In the genomic region with DNA sequence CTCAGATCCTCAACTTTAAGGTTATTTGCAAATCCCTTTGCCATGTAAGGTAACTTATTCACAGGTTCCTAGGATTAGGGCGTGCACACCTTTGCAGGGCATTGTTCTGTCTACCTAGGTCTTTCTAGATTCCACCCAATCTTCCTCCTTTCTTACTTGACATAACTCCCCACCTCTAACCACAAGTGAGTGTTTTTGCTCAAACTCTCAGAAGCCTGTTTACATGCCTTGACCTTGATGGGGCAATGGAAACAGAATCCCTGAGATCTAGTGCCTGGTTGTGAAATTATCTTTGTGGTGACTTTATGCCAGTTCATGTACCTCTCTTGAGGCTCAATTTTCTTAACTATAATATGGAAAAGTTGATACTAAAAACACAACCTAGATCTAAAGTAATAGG, we compare ENCODE assay signal across 22 cellular contexts.
DNase-seq lines count a peak whose midpoint lies in the region; ATAC-seq and TF ChIP-seq lines count a peak whose summit lies in the region.
"Had no signal": no experiment of that assay in that cellular context is flagged by ENCODE, and none has a peak within 500 bp of the region (broad histone marks: within the 10 kb centered on the region; RNA-seq: fewer than 3 reads in every experiment).

No MANE protein-coding gene starts in this region.

- 0 out of 2 replicates have a peak overlapping the region, but pooled peaks have one; percentile 43 for H3K9ac ChIP-seq in DND-41 (ENCODE audit: low read depth, low read length)
- H3K9ac ChIP-seq: BLaER1 treated with 17β-estradiol and CSF1 and Interleukin-3, amounts not matched to agents 10 nM and 100 nM; GM23248 had no signal

- DNase-seq in activated naive CD8-positive, alpha-beta T cell treated with anti-CD3 and anti-CD28 coated beads, Interleukin-2, amount 50 U/mL, for 24 hours = no peak
- no peak for DNase-seq in activated naive CD8-positive, alpha-beta T cell treated with anti-CD3 and anti-CD28 coated beads for 36 hours
- DNase-seq in DND-41 = no peak
- no peak for DNase-seq in naive thymus-derived CD8-positive, alpha-beta T cell
- DNase-seq in RPMI8226 = no peak
- DNase-seq: 8988T; ACHN; AML-193; BE2C; Calu3; CD4-positive, alpha-beta T cell; COR-L47; DMS53; DMS79 treated with DMSO at 0.1 percent for 48 hours; GM23248; HFFc6 had no signal

- H3K36me3 ChIP-seq in DND-41 (ENCODE audit: insufficient read depth, low read length) = no peaks in the 10 kb centered on the region
- H3K36me3 ChIP-seq in KOPT-K1 (ENCODE audit: insufficient read depth, low read length) = no peaks in the 10 kb centered on the region
- H3K36me3 ChIP-seq: BE2C; BLaER1 treated with 17β-estradiol and CSF1 and Interleukin-3, amounts not matched to agents 10 nM and 100 nM; HAP-1 had no signal

- H3K4me1 Mint-ChIP-seq in activated naive CD8-positive, alpha-beta T cell treated with anti-CD3 and anti-CD28 coated beads, Interleukin-2, amount 50 U/mL, for 24 hours = peaks cover 40% of the 10 kb centered on the region
- H3K4me1 Mint-ChIP-seq in activated naive CD8-positive, alpha-beta T cell treated with anti-CD3 and anti-CD28 coated beads for 36 hours = peaks cover 27% of the 10 kb centered on the region
- peaks cover 22 to 29% (median 26%) of the 10 kb centered on the region in 4 donors for H3K4me1 Mint-ChIP-seq in naive thymus-derived CD8-positive, alpha-beta T cell
- H3K4me1 Mint-ChIP-seq: CD14-positive monocyte had no signal

- H2AFZ ChIP-seq in DND-41 (ENCODE audit: low read depth, low read length) = no peak overlapping the region; the same call in 1 of the 2 replicates
- H2AFZ ChIP-seq: GM23248 had no signal

- H3K9me3 ChIP-seq in DND-41 (ENCODE audit: insufficient read depth, low read length, severe bottlenecking) (no peaks in the 10 kb centered on the region), KOPT-K1 (ENCODE audit: insufficient read depth, low read length, poor library complexity, severe bottlenecking) (peaks cover 9% of the 10 kb centered on the region)
- H3K9me3 ChIP-seq: A549; BE2C; BLaER1 treated with 17β-estradiol and CSF1 and Interleukin-3, amounts not matched to agents 10 nM and 100 nM; HAP-1 had no signal

- peak; percentile 12 for ATAC-seq in activated naive CD8-positive, alpha-beta T cell treated with anti-CD3 and anti-CD28 coated beads, Interleukin-2, amount 50 U/mL, for 24 hours
- no peak for ATAC-seq in DND-41 (ENCODE audit: insufficient read depth, low read depth)
- no peak for ATAC-seq in naive thymus-derived CD8-positive, alpha-beta T cell
- no peak for ATAC-seq in HG03565 (IDR thresholded peaks at IDR 0.05; ENCODE audit: unreplicated experiment)
- ATAC-seq: A549 had no signal

- H3K9me3 Mint-ChIP-seq in activated naive CD8-positive, alpha-beta T cell treated with anti-CD3 and anti-CD28 coated beads, Interleukin-2, amount 50 U/mL, for 24 hours = peaks cover 4% of the 10 kb centered on the region
- peaks cover 2% of the 10 kb centered on the region for H3K9me3 Mint-ChIP-seq in activated naive CD8-positive, alpha-beta T cell treated with anti-CD3 and anti-CD28 coated beads for 36 hours
- H3K9me3 Mint-ChIP-seq in naive thymus-derived CD8-positive, alpha-beta T cell = peaks cover 0 to 10% (median 0%) of the 10 kb centered on the region in 9 donors

- no peak overlapping the region for H3K4me2 ChIP-seq in DND-41 (ENCODE audit: insufficient read depth, low read length)
- H3K4me2 ChIP-seq: A549; BLaER1 treated with 17β-estradiol and CSF1 and Interleukin-3, amounts not matched to agents 10 nM and 100 nM had no signal

- no peak overlapping the region for H3K4me3 ChIP-seq in DND-41 (ENCODE audit: low read depth in 1 of 2, low read length in 2 of 2)
- H3K4me3 ChIP-seq: A549; BLaER1 treated with 17β-estradiol and CSF1 and Interleukin-3, amounts not matched to agents 10 nM and 100 nM; GM23248; HAP-1 had no signal

- no peak for TF ChIP-seq CTCF in DND-41 (IDR thresholded peaks at IDR 0.05; ENCODE audit: borderline replicate concordance, extremely low read depth, low read length, poor library complexity, severe bottlenecking)

- no peaks in the 10 kb centered on the region for H3K27me3 Mint-ChIP-seq in activated naive CD8-positive, alpha-beta T cell treated with anti-CD3 and anti-CD28 coated beads, Interleukin-2, amount 50 U/mL, for 24 hours
- H3K27me3 Mint-ChIP-seq in activated naive CD8-positive, alpha-beta T cell treated with anti-CD3 and anti-CD28 coated beads for 36 hours = peaks cover 3% of the 10 kb centered on the region
- H3K27me3 Mint-ChIP-seq in naive thymus-derived CD8-positive, alpha-beta T cell = peaks cover 0 to 1% (median under 1%) of the 10 kb centered on the region in 5 donors
- H3K27me3 Mint-ChIP-seq: CD4-positive, alpha-beta T cell had no signal

- H3K36me3 Mint-ChIP-seq in activated naive CD8-positive, alpha-beta T cell treated with anti-CD3 and anti-CD28 coated beads, Interleukin-2, amount 50 U/mL, for 24 hours (ENCODE audit: low read depth) = peaks cover 4% of the 10 kb centered on the region
- H3K36me3 Mint-ChIP-seq in activated naive CD8-positive, alpha-beta T cell treated with anti-CD3 and anti-CD28 coated beads for 36 hours = peaks cover 2% of the 10 kb centered on the region
- H3K36me3 Mint-ChIP-seq in naive thymus-derived CD8-positive, alpha-beta T cell = peaks cover 0 to 2% (median 0%) of the 10 kb centered on the region in 3 donors
- H3K36me3 Mint-ChIP-seq: CD14-positive monocyte had no signal

- peak overlapping the region; percentile 94 for H3K27ac ChIP-seq in DND-41 (ENCODE audit: low read length)
- peak overlapping the region; percentile 80 for H3K27ac ChIP-seq in KOPT-K1 (ENCODE audit: low read depth, low read length, poor library complexity, severe bottlenecking)
- H3K27ac ChIP-seq: A549; BLaER1 treated with 17β-estradiol and CSF1 and Interleukin-3, amounts not matched to agents 10 nM and 100 nM; GM23248 had no signal

- peaks cover 36% of the 10 kb centered on the region for H3K4me1 ChIP-seq in DND-41 (ENCODE audit: insufficient read depth, low read length)
- H3K4me1 ChIP-seq: A549, HAP-1 had no signal

- POLR2A ChIA-PET in naive thymus-derived CD8-positive, alpha-beta T cell (lab: Charles Lee) = no interaction called here

- no peaks in the 10 kb centered on the region for H4K20me1 ChIP-seq in DND-41 (ENCODE audit: insufficient read depth, low read length)
- H4K20me1 ChIP-seq: BLaER1 treated with 17β-estradiol and CSF1 and Interleukin-3, amounts not matched to agents 10 nM and 100 nM had no signal

- H3K4me3 Mint-ChIP-seq in activated naive CD8-positive, alpha-beta T cell treated with anti-CD3 and anti-CD28 coated beads, Interleukin-2, amount 50 U/mL, for 24 hours = no peak overlapping the region
- H3K4me3 Mint-ChIP-seq in activated naive CD8-positive, alpha-beta T cell treated with anti-CD3 and anti-CD28 coated beads for 36 hours = no peak overlapping the region
- peak overlapping the region in 6 of 10 donors; percentile 2 to 37 (median 8) for H3K4me3 Mint-ChIP-seq in naive thymus-derived CD8-positive, alpha-beta T cell
- H3K4me3 Mint-ChIP-seq: CD14-positive monocyte; CD4-positive, alpha-beta T cell; HFFc6 had no signal

- H3K79me2 ChIP-seq in DND-41 (ENCODE audit: insufficient read depth, low read length) = no peaks in the 10 kb centered on the region

- H3K27me3 ChIP-seq in DND-41 (ENCODE audit: insufficient read depth, low read length, poor library complexity) = no peaks in the 10 kb centered on the region
- H3K27me3 ChIP-seq: BE2C; BLaER1 treated with 17β-estradiol and CSF1 and Interleukin-3, amounts not matched to agents 10 nM and 100 nM had no signal

- H3K27ac Mint-ChIP-seq in activated naive CD8-positive, alpha-beta T cell treated with anti-CD3 and anti-CD28 coated beads, Interleukin-2, amount 50 U/mL, for 24 hours = no peak overlapping the region
- H3K27ac Mint-ChIP-seq in activated naive CD8-positive, alpha-beta T cell treated with anti-CD3 and anti-CD28 coated beads for 36 hours = no peak overlapping the region
- peak overlapping the region in 7 of 10 donors; percentile 33 to 95 (median 71) for H3K27ac Mint-ChIP-seq in naive thymus-derived CD8-positive, alpha-beta T cell
- H3K27ac Mint-ChIP-seq: CD14-positive monocyte; CD4-positive, alpha-beta T cell; HFFc6 had no signal

Comparison
In these comparisons a context has a peak if more than half of its experiments do, and no peak if none do; other contexts are left out.
1. H3K27ac Mint-ChIP-seq: peak in naive thymus-derived CD8-positive, alpha-beta T cell (7 of 10); none in activated naive CD8-positive, alpha-beta T cell treated with anti-CD3 and anti-CD28 coated beads, Interleukin-2, amount 50 U/mL, for 24 hours (single experiment) and activated naive CD8-positive, alpha-beta T cell treated with anti-CD3 and anti-CD28 coated beads for 36 hours (single experiment).
2. H3K4me3 Mint-ChIP-seq: peak in naive thymus-derived CD8-positive, alpha-beta T cell (6 of 10); none in activated naive CD8-positive, alpha-beta T cell treated with anti-CD3 and anti-CD28 coated beads, Interleukin-2, amount 50 U/mL, for 24 hours (single experiment) and activated naive CD8-positive, alpha-beta T cell treated with anti-CD3 and anti-CD28 coated beads for 36 hours (single experiment).